Comparison of ENCODE assay signal across 7 cellular contexts in genomic region chr11:71063129-71063528, GRCh38.
"Had no signal": no experiment of that assay in that cellular context is flagged by ENCODE, and none has a peak within 500 bp of the region (broad histone marks: within the 10 kb centered on the region; RNA-seq: fewer than 3 reads in every experiment).

No MANE protein-coding gene starts in this region.

- DNase-seq: H9, HCEC 1CT, KBM-7 had no signal

- H3K4me2 ChIP-seq: GM23338 had no signal

- H3K4me3 ChIP-seq: GM23338 had no signal

- FAIRE-seq: H1, H54, HTR-8/SVneo had no signal

- H2AFZ ChIP-seq: GM23338 had no signal
